In the genomic region with DNA sequence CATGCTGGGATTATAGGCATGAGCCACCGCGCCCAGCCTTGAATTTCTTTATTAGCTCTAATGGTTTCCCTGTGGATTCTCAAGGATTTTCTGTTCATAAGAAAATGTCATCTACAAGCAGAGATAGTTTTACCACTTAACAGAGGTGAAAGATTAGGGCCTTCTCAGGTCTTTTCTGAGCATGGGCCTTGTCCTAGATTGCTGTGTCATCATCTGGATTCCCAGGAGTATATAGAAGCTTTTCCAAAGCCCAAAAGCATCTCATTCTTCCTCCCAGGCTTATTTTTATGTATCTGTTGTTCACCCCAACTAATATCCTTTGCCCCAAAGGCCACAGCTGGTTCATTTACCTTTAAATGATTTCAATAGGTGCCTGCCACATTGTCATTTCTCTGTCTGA, we compare ENCODE assay signal across 27 cellular contexts.
"Had no signal": no experiment of that assay in that cellular context is flagged by ENCODE, and none has a peak within 500 bp of the region (broad histone marks: within the 10 kb centered on the region; RNA-seq: fewer than 3 reads in every experiment).

No MANE protein-coding gene starts in this region.

- FAIRE-seq: urothelium cell line had no signal

- H3K9me3 ChIP-seq: stomach, suprapubic skin, testis, thoracic aorta, thyroid gland, tibial artery, transverse colon, upper lobe of left lung, upper lobe of right lung, uterus, vagina had no signal

- ATAC-seq: stimulated activated effector memory CD8-positive, alpha-beta T cell treated with anti-CD3 and anti-CD28 coated beads, Interleukin-12 subunit alpha, Interleukin-12 subunit beta, amount 100 ng/mL, for 72 hours; stimulated activated memory B cell treated with anti-CD40 and anti-IgM and Interleukin-4, amounts not matched to agents 10 μg/mL and 1 μg/mL and 100 μg/mL, for 72 hours; stimulated activated naive B cell treated with anti-CD40 and anti-IgM and Interleukin-4, amounts not matched to agents 10 μg/mL and 1 μg/mL and 100 μg/mL, for 72 hours; stimulated activated naive CD8-positive, alpha-beta T cell treated with anti-CD3 and anti-CD28 coated beads, Interleukin-15, amount 100 ng/mL, for 72 hours; stimulated activated naive CD8-positive, alpha-beta T cell treated with anti-CD3 and anti-CD28 coated beads, Interleukin-15, Interleukin-2, amounts not matched to agents 100 U/mL and 50 U/mL, for 24 hours; upper lobe of right lung had no signal

- H3K4me3 ChIP-seq: stomach, suprapubic skin, testis, thoracic aorta, thyroid gland, tibial artery, tibial nerve, transverse colon, upper lobe of left lung, upper lobe of right lung, uterus, vagina had no signal

- H3K36me3 ChIP-seq: stomach, suprapubic skin, thoracic aorta, thyroid gland, tibial artery, tibial nerve, transverse colon, upper lobe of left lung, upper lobe of right lung, uterus, vagina had no signal

- DNase-seq: stimulated activated CD4-positive, alpha-beta T cell treated with anti-CD3 and anti-CD28 coated beads, Interleukin-2, amount 100 ng/mL, for 48 hours; stimulated activated CD4-positive, alpha-beta T cell treated with anti-CD3 and anti-CD28 coated beads, Interleukin-4, amount 100 ng/mL, for 1 hour; stimulated activated CD4-positive, alpha-beta T cell treated with anti-CD3 and anti-CD28 coated beads, Interleukin-4, amount 100 ng/mL, for 24 hours; stimulated activated CD4-positive, alpha-beta T cell treated with anti-CD3 and anti-CD28 coated beads, Interleukin-4, amount 100 ng/mL, for 4 hours; stimulated activated CD8-positive, alpha-beta memory T cell treated with anti-CD3 and anti-CD28 coated beads, Interleukin-4, amount 100 ng/mL, for 48 hours; stimulated activated naive B cell treated with anti-CD40 and anti-IgM and Interleukin-4, amounts not matched to agents 10 μg/mL and 1 μg/mL and 100 μg/mL, for 72 hours; stimulated activated naive CD4-positive, alpha-beta T cell; stimulated activated naive CD4-positive, alpha-beta T cell treated with Interleukin-2 at 50 U/mL for 16 hours; stimulated activated naive CD8-positive, alpha-beta T cell treated with anti-CD3 and anti-CD28 coated beads, Interleukin-15, amount 100 ng/mL, for 72 hours; stimulated activated naive CD8-positive, alpha-beta T cell treated with anti-CD3 and anti-CD28 coated beads, Interleukin-15, Interleukin-2, amounts not matched to agents 100 U/mL and 50 U/mL, for 24 hours; stomach; substantia nigra; testis; thyroid gland; tibial artery; transverse colon; trophoblast cell; upper lobe of left lung; upper lobe of right lung; uterus had no signal

- H3K27me3 ChIP-seq: stomach, suprapubic skin, testis, thyroid gland, tibial artery, tibial nerve, transverse colon, upper lobe of left lung, upper lobe of right lung, uterus, vagina had no signal

- H3K27ac ChIP-seq: stomach, suprapubic skin, testis, thoracic aorta, thyroid gland, tibial artery, tibial nerve, transverse colon, upper lobe of left lung, upper lobe of right lung, uterus, vagina had no signal

- H3K4me1 ChIP-seq: stomach, suprapubic skin, testis, thyroid gland, tibial artery, tibial nerve, transverse colon, upper lobe of left lung, upper lobe of right lung, uterus, vagina had no signal
